12 cellular contexts compared by ENCODE assay signal in genomic region chr10:60192986-60193385, GRCh38.
A peak's percentile ranks its signal among the peaks of the same experiment; 100 is the strongest.
DNase-seq lines count a peak whose midpoint lies in the region; TF ChIP-seq lines count a peak whose summit lies in the region.
"Had no signal": no experiment of that assay in that cellular context is flagged by ENCODE, and none has a peak within 500 bp of the region (broad histone marks: within the 10 kb centered on the region; RNA-seq: fewer than 3 reads in every experiment).

No MANE protein-coding gene starts in this region.

- CTCF ChIA-PET in HEK293 (lab: Yijun Ruan, JAX) = interaction anchor here (0.7 to 0.9 kb wide), 2 partner anchors 13 to 15 kb away, joined by 3 to 5 read pairs; no protein-coding TSS in a partner anchor

- POLR2A ChIA-PET in HEK293 (lab: Yijun Ruan, JAX) = no interaction called here

- no peaks in the 10 kb centered on the region for H3K36me3 ChIP-seq in BE2C
- peaks cover 0 to 7% of the 10 kb centered on the region in 2 experiments; a peak in 1 of 3 replicates for H3K36me3 ChIP-seq in HEK293 (ENCODE audit: control insufficient read depth in 2 of 2, insufficient read depth in 1 of 2, low read length in 2 of 2)

- H3K27ac ChIP-seq in HEK293 (ENCODE audit: extremely low read depth, low read depth, low read length) = no peak overlapping the region

- TF ChIP-seq CTCF in BE2C (IDR thresholded peaks at IDR 0.05; ENCODE audit: low read depth, low read length) (no peak), HEK293 (tag by site-specific recombination; IDR thresholded peaks at IDR 0.05) (no peak)

- H3K9me3 ChIP-seq in BE2C (no peaks in the 10 kb centered on the region), HEK293 (ENCODE audit: control insufficient read depth, insufficient read depth, low read depth, low read length) (no peaks in the 10 kb centered on the region)

- H3K4me1 ChIP-seq in BE2C (no peaks in the 10 kb centered on the region), HEK293 (ENCODE audit: control insufficient read depth, insufficient read depth, low read length) (peaks cover under 1% of the 10 kb centered on the region; the same call in 1 of the 2 replicates)

- no peaks in the 10 kb centered on the region for H3K27me3 ChIP-seq in BE2C

- H3K4me3 ChIP-seq in BE2C (ENCODE audit: low read depth, low read length) (no peak overlapping the region), HEK293 (ENCODE audit: low read depth, low read length) (no peak overlapping the region)

- DNase-seq in BE2C (peak; percentile 25), NCI-H69 (lab: John Stamatoyannopoulos, UW) (peak; percentile 26), foreskin melanocyte (peak; percentile 90), nucleus accumbens (lab: John Stamatoyannopoulos, UW) (no peak), T-helper 9 cell (no peak)
- DNase-seq in activated CD4-positive, alpha-beta T cell treated with anti-CD3 and anti-CD28 coated beads for 4 hours = no peak
- DNase-seq: CD8-positive, alpha-beta memory T cell; DMS53; GF-D8; HCEC 1CT; IMR-90 had no signal

TF ChIP-seq in HEK293, 187 proteins besides CTCF, POLR2A, EP300 and RAD21:
- TF ChIP-seq ZNF398 (tag by site-specific recombination; IDR thresholded peaks at IDR 0.05) = no peak
- no peak for TF ChIP-seq ZBTB7A (tag by site-specific recombination; IDR thresholded peaks at IDR 0.05; ENCODE audit: low read depth)
- no peak for TF ChIP-seq ZNF610 (tag by site-specific recombination; IDR thresholded peaks at IDR 0.05; ENCODE audit: borderline replicate concordance)
- TF ChIP-seq PRDM10 (tag by site-specific recombination; IDR thresholded peaks at IDR 0.05) = 0 out of 2 replicates have a peak, but pooled peaks have one; percentile 55

Comparison
In these comparisons a context has a peak if more than half of its experiments do, and no peak if none do; other contexts are left out.
1. DNase-seq: peak in BE2C (single experiment), NCI-H69 (single experiment) and foreskin melanocyte (single experiment); none in nucleus accumbens (0 of 56), activated CD4-positive, alpha-beta T cell treated with anti-CD3 and anti-CD28 coated beads for 4 hours (0 of 2) and T-helper 9 cell (single experiment).